ENCODE assay signal across 7 cellular contexts in the genomic region with DNA sequence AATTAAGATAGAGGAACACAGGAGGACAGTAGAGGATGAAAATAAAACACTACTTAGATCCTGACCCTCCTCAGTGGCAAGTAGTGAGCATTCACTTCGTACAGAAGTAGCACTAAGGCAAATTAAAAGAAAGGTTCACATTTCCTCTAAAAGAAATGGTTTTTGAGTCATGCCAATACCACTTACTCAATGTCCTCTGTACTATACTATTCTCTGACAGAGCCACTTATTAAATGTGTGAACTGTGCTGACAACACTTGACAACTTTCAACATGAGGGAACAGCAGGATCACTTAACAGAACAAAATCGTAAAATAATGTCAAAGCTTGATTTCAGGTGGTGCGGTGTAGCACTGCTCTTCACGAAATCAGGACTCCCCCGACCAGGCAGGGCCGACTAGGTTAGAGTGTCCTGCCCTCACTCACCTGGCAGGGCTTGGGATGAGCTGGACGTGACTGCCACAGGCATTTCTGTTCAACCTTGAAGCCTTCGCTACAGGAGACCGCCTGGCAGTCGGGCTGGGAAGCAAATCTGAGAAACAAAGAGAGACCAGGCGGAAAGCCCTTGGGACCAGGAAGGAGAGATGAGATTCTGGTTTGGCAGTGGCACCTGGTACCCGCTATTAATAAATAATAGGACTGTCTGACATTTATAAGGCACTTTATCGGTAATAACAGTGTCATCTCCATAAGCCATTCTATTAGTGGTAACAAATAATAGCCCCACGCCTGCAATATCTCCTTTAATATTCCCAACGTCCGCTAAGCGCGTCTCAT. TPM values are rescaled to one million over a fixed set of nuclear protein-coding genes. Genes with fewer than 3 reads are reported as not detected.
A peak's percentile ranks its signal among the peaks of the same experiment; 100 is the strongest.
DNase-seq lines count a peak whose midpoint lies in the region; ATAC-seq and TF ChIP-seq lines count a peak whose summit lies in the region.

No MANE protein-coding gene starts in this region.

- no peak overlapping the region for H3K27ac ChIP-seq in H9 (ENCODE audit: insufficient read length, low read depth, low read length)
- no peak overlapping the region for H3K27ac ChIP-seq in fibroblast of lung (ENCODE audit: insufficient read depth, low read length)

- H3K56ac ChIP-seq in H9 (ENCODE audit: insufficient read length, low read depth, low read length): no peak overlapping the region

- H2BK12ac ChIP-seq in H9 (ENCODE audit: insufficient read length, low read depth, low read length): no peak overlapping the region

- H4K5ac ChIP-seq in H9 (ENCODE audit: insufficient read length, low read depth, low read length): no peak overlapping the region

- peaks cover 16 to 20% of the 10 kb centered on the region in 2 experiments for H3K4me1 Mint-ChIP-seq in H9

- no peak overlapping the region for H3K9ac ChIP-seq in H9 (ENCODE audit: extremely low read depth, insufficient read length, low read length)
- H3K9ac ChIP-seq in NT2/D1 (ENCODE audit: insufficient read length, low read depth): no peak overlapping the region
- no peak overlapping the region for H3K9ac ChIP-seq in fibroblast of lung (ENCODE audit: insufficient read depth, low read length)

- H3K36me3 ChIP-seq in NT2/D1 (ENCODE audit: insufficient read depth, insufficient read length, low read length): no peaks in the 10 kb centered on the region
- no peaks in the 10 kb centered on the region for H3K36me3 ChIP-seq in fibroblast of lung (ENCODE audit: control insufficient read depth, insufficient read depth, low read length)

- H3K14ac ChIP-seq in H9 (ENCODE audit: insufficient read depth, low read length): no peak overlapping the region

- no peaks in the 10 kb centered on the region for H3K36me3 Mint-ChIP-seq in H9 (ENCODE audit: insufficient read depth in 1 of 3, low read depth in 3 of 3)

- peaks cover 13% of the 10 kb centered on the region for H3K23me2 ChIP-seq in H9 (ENCODE audit: insufficient read length, low read depth, low read length, poor library complexity, severe bottlenecking)

- H4K20me1 ChIP-seq in H9 (ENCODE audit: control insufficient read depth, insufficient read depth, insufficient read length): no peaks in the 10 kb centered on the region
- no peaks in the 10 kb centered on the region for H4K20me1 ChIP-seq in fibroblast of lung (ENCODE audit: control insufficient read depth, extremely low read depth, insufficient read depth, low read length)

- no peak overlapping the region for H2AFZ ChIP-seq in H9 (ENCODE audit: low read length)
- no peak overlapping the region for H2AFZ ChIP-seq in fibroblast of lung (ENCODE audit: low read length)

- no peak overlapping the region for H4K91ac ChIP-seq in H9 (ENCODE audit: insufficient read length, low read depth, low read length)

- no peaks in the 10 kb centered on the region; a peak in 1 of 5 replicates for H3K9me3 Mint-ChIP-seq in H9

- H3K4me3 Mint-ChIP-seq in H9: peak overlapping the region; percentile 82 to 90

- H3K9me3 ChIP-seq in H9 (ENCODE audit: control insufficient read depth, low read depth, low read length): no peaks in the 10 kb centered on the region
- H3K9me3 ChIP-seq in NT2/D1 (ENCODE audit: insufficient read depth, low read length): no peaks in the 10 kb centered on the region
- H3K9me3 ChIP-seq in fibroblast of lung (ENCODE audit: control insufficient read depth, insufficient read depth, low read depth, low read length): no peaks in the 10 kb centered on the region

- peaks cover 48% of the 10 kb centered on the region for H3K27me3 Mint-ChIP-seq in H9 (ENCODE audit: low read depth)

- no peak overlapping the region for H2BK20ac ChIP-seq in H9 (ENCODE audit: low read depth, low read length, poor library complexity, severe bottlenecking)

- no peak overlapping the region; a peak in 1 of 7 replicates for H3K27ac Mint-ChIP-seq in H9

- H3K27me3 ChIP-seq in H9 (ENCODE audit: insufficient read depth, low read length) (peaks cover 22% of the 10 kb centered on the region; the same call in 1 of the 2 replicates), NT2/D1 (ENCODE audit: insufficient read depth, insufficient read length) (peaks cover 47% of the 10 kb centered on the region), fibroblast of lung (ENCODE audit: control insufficient read depth, insufficient read depth, low read length) (peaks cover 15% of the 10 kb centered on the region)

- ATAC-seq in GM19452 (IDR thresholded peaks at IDR 0.05; ENCODE audit: unreplicated experiment): no peak

- H3T11ph ChIP-seq in H9 (ENCODE audit: low read length): no peak overlapping the region

- no peak overlapping the region for H2BK5ac ChIP-seq in H9 (ENCODE audit: insufficient read length, low read length)

- no peak for TF ChIP-seq CTCF in H9 (conservative IDR thresholded peaks at IDR 0.05)
- no peak for TF ChIP-seq CTCF in fibroblast of lung (conservative IDR thresholded peaks at IDR 0.05 in 1 of 2, IDR thresholded peaks at IDR 0.05 in 1 of 2; ENCODE audit: low read depth in 1 of 2, low read length in 2 of 2)

- DNase-seq in H9: peak; percentile 43
- DNase-seq in NT2/D1 (ENCODE audit: low read depth, low spot score): no peak
- DNase-seq in fibroblast of lung (ENCODE audit: low read depth in 2 of 2): no peak
- DNase-seq in skeletal muscle cell (ENCODE audit: low read depth): no peak
- DNase-seq in activated effector memory CD4-positive, alpha-beta T cell treated with anti-CD3 and anti-CD28 coated beads, Interleukin-2, amount 50 U/mL, for 16 hours: no peak
- DNase-seq in KBM-7: no peak

- peak overlapping the region; percentile 54 for H3K4me3 ChIP-seq in NT2/D1 (ENCODE audit: insufficient read length, low read depth)
- peak overlapping the region; percentile 22 to 51 (median 46) for H3K4me3 ChIP-seq in fibroblast of lung (replicated peaks in 1 of 4; ENCODE audit: control extremely low read depth in 1 of 4, insufficient read depth in 1 of 4, low read depth in 3 of 4, low read length in 4 of 4)
- peak overlapping the region; percentile 42 for H3K4me3 ChIP-seq in skeletal muscle cell (ENCODE audit: low read depth, low read length)

- H2BK120ac ChIP-seq in H9 (ENCODE audit: low read depth, low read length, poor library complexity, severe bottlenecking): no peak overlapping the region

- no peaks in the 10 kb centered on the region; the same call in 1 of the 2 replicates for H3K79me2 ChIP-seq in H9 (ENCODE audit: insufficient read depth, low read length)
- H3K79me2 ChIP-seq in fibroblast of lung (ENCODE audit: control insufficient read depth, insufficient read depth, low read length): no peaks in the 10 kb centered on the region

- no peaks in the 10 kb centered on the region for H3K4me1 ChIP-seq in H9 (ENCODE audit: insufficient read depth, low read length)
- H3K4me1 ChIP-seq in NT2/D1 (ENCODE audit: insufficient read depth, insufficient read length): no peaks in the 10 kb centered on the region
- H3K4me1 ChIP-seq in fibroblast of lung (ENCODE audit: control insufficient read depth, extremely low read depth, insufficient read depth, low read length): no peaks in the 10 kb centered on the region

- H3K18ac ChIP-seq in H9 (ENCODE audit: insufficient read length, low read depth, low read length): no peak overlapping the region

- no peak overlapping the region for H3K4ac ChIP-seq in H9 (ENCODE audit: low read depth, low read length)

- no peak overlapping the region for H2BK15ac ChIP-seq in H9 (ENCODE audit: low read depth, low read length)

- H3K4me2 ChIP-seq in H9 (ENCODE audit: insufficient read depth, insufficient read length, low read length): peak overlapping the region; percentile 82
- H3K4me2 ChIP-seq in fibroblast of lung (ENCODE audit: extremely low read depth, insufficient read depth, low read length): peak overlapping the region; percentile 86

- in situ Hi-C loops in KBM-7 (cut with MboI; ENCODE audit: low pct_unique_long_range_greater_than_20kb, low sequenced_read_pairs): no loop called here

- no CpG with 5 or more reads among the region's 18 CpGs for WGBS in H9 (ENCODE audit: extremely low coverage, insufficient read length, low lambda C conversion rate)

- no peak overlapping the region for H4K8ac ChIP-seq in H9 (replicated peaks; ENCODE audit: insufficient read length, low read depth, low read length)

- H2AK5ac ChIP-seq in H9 (ENCODE audit: insufficient read length, low read length): no peak overlapping the region

- no peaks in the 10 kb centered on the region for H3K79me1 ChIP-seq in H9 (ENCODE audit: insufficient read depth, low read depth, low read length, poor library complexity, severe bottlenecking)

- no peak overlapping the region for H3K23ac ChIP-seq in H9 (ENCODE audit: insufficient read length, low read depth, low read length)

RNA-seq across cellular contexts. Expression of a gene that starts 0.6 kb away (rescaled TPM):
- 6.2 and 7.0 TPM in 2 replicates for total RNA-seq in H9 (2021)
- under 0.01 and 0.66 TPM in 2 replicates for total RNA-seq in fibroblast of lung
- 0.23 and 0.49 TPM in 2 replicates for polyA plus RNA-seq in fibroblast of lung
- 0.23 and 0.35 TPM in 2 replicates for polyA plus RNA-seq in fibroblast of lung (2012)
- polyA minus RNA-seq in fibroblast of lung (ENCODE audit: low replicate concordance): not detected in 2 replicates
